Comparison of ENCODE assay signal across 8 cellular contexts in the genomic region with DNA sequence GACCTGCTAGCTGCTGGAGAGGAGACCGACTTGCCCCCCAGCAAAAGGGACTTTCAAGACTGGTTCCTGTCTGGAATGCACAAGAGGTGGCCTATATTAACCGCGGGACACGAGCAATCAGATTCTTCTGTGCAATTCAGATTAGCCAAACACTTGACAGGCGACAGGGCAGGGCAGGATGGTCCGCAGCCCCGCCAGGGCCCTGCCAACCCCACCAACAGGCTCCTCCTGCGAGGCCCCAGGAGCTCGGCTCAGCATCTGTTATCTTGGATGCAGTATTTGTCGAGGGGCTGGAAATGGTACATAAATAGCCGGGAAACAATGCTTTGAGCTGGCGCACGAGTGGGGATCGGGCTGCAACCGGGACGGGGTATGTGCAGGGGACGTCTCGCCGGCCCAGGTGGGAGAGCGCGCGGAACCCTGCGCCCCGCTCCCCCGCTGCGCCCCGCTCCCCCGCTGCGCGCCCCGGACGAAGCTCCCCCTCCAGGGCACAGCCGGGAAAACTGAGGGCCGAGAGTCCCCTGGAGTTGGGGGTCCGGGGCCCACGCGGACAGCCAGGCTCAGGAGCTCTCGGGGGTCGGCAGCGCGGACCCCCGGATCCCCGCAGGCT. TPM values are rescaled to one million over a fixed set of nuclear protein-coding genes. Genes with fewer than 3 reads are reported as not detected.
A peak's percentile ranks its signal among the peaks of the same experiment; 100 is the strongest.
DNase-seq lines count a peak whose midpoint lies in the region; ATAC-seq and TF ChIP-seq lines count a peak whose summit lies in the region.

No MANE protein-coding gene starts in this region.

- WGBS in IMR-90 (ENCODE audit: extremely low coverage in 2 of 2, insufficient read length in 1 of 2), 2 experiments: 8% methylated on average over 12 of the region's 43 CpGs; no CpG with 5 or more reads in 1 of the 2 experiments

- peaks cover 0 to 2% (median 0%) of the 10 kb centered on the region in 5 experiments for H3K9me3 Mint-ChIP-seq in brain

- BruUV-seq in IMR-90 (replicated peaks; lab: Mats Ljungman, UMichigan): no TSS peak

- H3K23ac ChIP-seq in IMR-90 (ENCODE audit: low read depth, low read length): 0 out of 2 replicates have a peak overlapping the region, but pooled peaks have one; percentile 20

- H3K4me1 ChIP-seq in IMR-90 (ENCODE audit: control insufficient read depth, insufficient read depth, low read length): peaks cover 2% of the 10 kb centered on the region; the same call in 1 of the 2 replicates
- H3K4me1 ChIP-seq in uterus: no peaks in the 10 kb centered on the region

- ATAC-seq in IMR-90 (ENCODE audit: low read depth) (peak; percentile 2; the same call in 1 of the 2 replicates), HG02642 (IDR thresholded peaks at IDR 0.05; ENCODE audit: poor library complexity, unreplicated experiment) (no peak)

- no peak overlapping the region for H4K5ac ChIP-seq in IMR-90 (ENCODE audit: low read depth, low read length)

- in situ Hi-C loops in IMR-90 (cut with MboI; ENCODE audit: low sequenced_read_pairs): no loop called here

- H3K9me3 ChIP-seq in IMR-90 (ENCODE audit: control insufficient read depth, insufficient read depth, low read length) (no peaks in the 10 kb centered on the region), uterus (no peaks in the 10 kb centered on the region)

- DNase-seq in AG04449 (ENCODE audit: low read depth, low spot score) (no peak), IMR-90 (no peak), lung microvascular endothelial cell (ENCODE audit: low read depth in 2 of 2) (peak; percentile 6 to 41), uterus (no peak), NCI-H524 treated with DMSO at 0.1 percent for 48 hours (lab: John Stamatoyannopoulos, UW) (no peak), NCI-H2029 treated with DMSO at 0.1 percent for 48 hours (lab: John Stamatoyannopoulos, UW) (no peak)

- intact Hi-C loops in IMR-90 (cut with micrococcal nuclease) (loop anchor here (1.0 to 2.0 kb wide), 2 partner anchors 52 to 85 kb away; no protein-coding TSS in a partner anchor), uterus (cut with DNase I; ENCODE audit: low total_unique reads) (loop anchor here (5.0 to 10.0 kb wide), 2 partner anchors 88 to 201 kb away; a partner anchor contains a TSS)

- H3K27ac ChIP-seq in IMR-90 (ENCODE audit: insufficient read depth, low read length): no peak overlapping the region
- H3K27ac ChIP-seq in uterus: peak overlapping the region; percentile 86 to 87

- no peak overlapping the region for H2BK15ac ChIP-seq in IMR-90 (ENCODE audit: low read depth, low read length)

- peaks cover 33% of the 10 kb centered on the region for H3K4me1 Mint-ChIP-seq in brain

- H3K36me3 ChIP-seq in IMR-90 (ENCODE audit: control insufficient read depth, insufficient read depth, low read length): no peaks in the 10 kb centered on the region
- no peaks in the 10 kb centered on the region for H3K36me3 ChIP-seq in uterus

- CTCF ChIA-PET in AG04449 (lab: Yijun Ruan, JAX) (interaction anchor here (0.7 to 4.4 kb wide), 15 partner anchors 9 to 252 kb away, joined by 3 to 34 read pairs (median 6); a partner anchor contains a TSS), IMR-90 (lab: Yijun Ruan, JAX) (interaction anchor here (0.6 kb wide), 1 partner anchor 357 kb away, joined by 7 read pairs; no protein-coding TSS in a partner anchor)

- no peaks in the 10 kb centered on the region for H3K79me1 ChIP-seq in IMR-90 (ENCODE audit: low read depth in 1 of 2, low read length in 2 of 2)

- peak overlapping the region; percentile 91 to 96 (median 95) for H3K4me3 Mint-ChIP-seq in brain

- H2BK5ac ChIP-seq in IMR-90 (ENCODE audit: low read depth, low read length, poor library complexity, severe bottlenecking): no peak overlapping the region

- H2AK9ac ChIP-seq in IMR-90 (replicated peaks; ENCODE audit: low read depth, low read length, poor library complexity): peak overlapping the region; percentile 89

- TF ChIP-seq POLR2A in IMR-90 (IDR thresholded peaks at IDR 0.05; ENCODE audit: low read depth, low read length): no peak
- no peak for TF ChIP-seq POLR2A in uterus (IDR thresholded peaks at IDR 0.05)

- H3K27me3 ChIP-seq in IMR-90 (ENCODE audit: control insufficient read depth, insufficient read depth, low read length) (peaks cover 2% of the 10 kb centered on the region), uterus (no peaks in the 10 kb centered on the region)

- H3K9ac ChIP-seq in IMR-90 (ENCODE audit: low read depth, low read length): no peak overlapping the region

- H3K9me1 ChIP-seq in IMR-90 (ENCODE audit: insufficient read depth, low read length): no peaks in the 10 kb centered on the region

- peak overlapping the region; percentile 91 for H2AFZ ChIP-seq in IMR-90 (replicated peaks; ENCODE audit: low read length, poor library complexity)

- H3K56ac ChIP-seq in IMR-90 (ENCODE audit: extremely low read depth, insufficient read depth, low read length): no peak overlapping the region

- H3K36me3 Mint-ChIP-seq in brain: peaks cover 4% of the 10 kb centered on the region

- no peak overlapping the region for H2BK120ac ChIP-seq in IMR-90 (ENCODE audit: low read depth, low read length)

- H4K8ac ChIP-seq in IMR-90 (ENCODE audit: low read depth in 2 of 2, low read length in 2 of 2): no peak overlapping the region

- no peaks in the 10 kb centered on the region for H4K20me1 ChIP-seq in IMR-90 (ENCODE audit: insufficient read depth, low read length)

- H3K4me2 ChIP-seq in IMR-90 (ENCODE audit: low read depth, low read length): peak overlapping the region; percentile 22

- dilution Hi-C loops in IMR-90 (cut with HindIII; ENCODE audit: low sequenced_read_pairs, unreplicated experiment): no loop called here

- TF ChIP-seq CTCF in AG04449 (IDR thresholded peaks at IDR 0.05; ENCODE audit: insufficient read depth, low read length, missing control alignments) (no peak), IMR-90 (conservative IDR thresholded peaks at IDR 0.05; ENCODE audit: low read depth, low read length) (no peak), brain (conservative IDR thresholded peaks at IDR 0.05) (no peak), uterus (IDR thresholded peaks at IDR 0.05) (no peak)

- peak overlapping the region; percentile 54 for H3K4me3 ChIP-seq in AG04449 (ENCODE audit: low read depth, low read length)
- peak overlapping the region; percentile 53 for H3K4me3 ChIP-seq in IMR-90 (ENCODE audit: insufficient read depth, low read depth, low read length)
- peak overlapping the region; percentile 36 to 54 for H3K4me3 ChIP-seq in uterus

- H3K4ac ChIP-seq in IMR-90 (ENCODE audit: low read depth, low read length): no peak overlapping the region

- peak overlapping the region; percentile 91 to 95 (median 92) for H3K27ac Mint-ChIP-seq in brain

- no peak overlapping the region for H3K14ac ChIP-seq in IMR-90 (replicated peaks; ENCODE audit: low read depth, low read length)

- POLR2A ChIA-PET in AG04449 (lab: Yijun Ruan, JAX) (no interaction called here), IMR-90 (lab: Charles Lee; ENCODE audit: unreplicated experiment) (no interaction called here)

- TF ChIP-seq RAD21 in IMR-90 (IDR thresholded peaks at IDR 0.05; ENCODE audit: low read length): no peak

- no peak overlapping the region for H4K91ac ChIP-seq in IMR-90 (ENCODE audit: insufficient read depth, low read depth, low read length)

- no peak overlapping the region for H3K18ac ChIP-seq in IMR-90 (ENCODE audit: low read depth, low read length)

- peaks cover 11% of the 10 kb centered on the region for H3K27me3 Mint-ChIP-seq in brain

- H2BK20ac ChIP-seq in IMR-90 (ENCODE audit: low read depth, low read length): no peak overlapping the region

- H2AK5ac ChIP-seq in IMR-90 (ENCODE audit: low read depth, low read length): no peak overlapping the region

TF ChIP-seq in IMR-90, 13 proteins besides CTCF, POLR2A, EP300 and RAD21:
- TF ChIP-seq, protein P1, sequence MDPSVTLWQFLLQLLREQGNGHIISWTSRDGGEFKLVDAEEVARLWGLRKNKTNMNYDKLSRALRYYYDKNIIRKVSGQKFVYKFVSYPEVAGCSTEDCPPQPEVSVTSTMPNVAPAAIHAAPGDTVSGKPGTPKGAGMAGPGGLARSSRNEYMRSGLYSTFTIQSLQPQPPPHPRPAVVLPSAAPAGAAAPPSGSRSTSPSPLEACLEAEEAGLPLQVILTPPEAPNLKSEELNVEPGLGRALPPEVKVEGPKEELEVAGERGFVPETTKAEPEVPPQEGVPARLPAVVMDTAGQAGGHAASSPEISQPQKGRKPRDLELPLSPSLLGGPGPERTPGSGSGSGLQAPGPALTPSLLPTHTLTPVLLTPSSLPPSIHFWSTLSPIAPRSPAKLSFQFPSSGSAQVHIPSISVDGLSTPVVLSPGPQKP (IDR thresholded peaks at IDR 0.05; ENCODE audit: borderline replicate concordance, low read depth, low read length): no peak
- TF ChIP-seq, protein P2, sequence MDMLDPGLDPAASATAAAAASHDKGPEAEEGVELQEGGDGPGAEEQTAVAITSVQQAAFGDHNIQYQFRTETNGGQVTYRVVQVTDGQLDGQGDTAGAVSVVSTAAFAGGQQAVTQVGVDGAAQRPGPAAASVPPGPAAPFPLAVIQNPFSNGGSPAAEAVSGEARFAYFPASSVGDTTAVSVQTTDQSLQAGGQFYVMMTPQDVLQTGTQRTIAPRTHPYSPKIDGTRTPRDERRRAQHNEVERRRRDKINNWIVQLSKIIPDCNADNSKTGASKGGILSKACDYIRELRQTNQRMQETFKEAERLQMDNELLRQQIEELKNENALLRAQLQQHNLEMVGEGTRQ (IDR thresholded peaks at IDR 0.05; ENCODE audit: low read depth, low read length): no peak
- TF ChIP-seq CEBPB (IDR thresholded peaks at IDR 0.05; ENCODE audit: low read depth, low read length) (no peak), CHD1 (IDR thresholded peaks at IDR 0.05; ENCODE audit: low read depth, low read length) (no peak), MAFK (IDR thresholded peaks at IDR 0.05; ENCODE audit: low read depth, low read length) (no peak)

RNA-seq across cellular contexts. Expression of a gene that starts 0.7 kb away (rescaled TPM):
- total RNA-seq in IMR-90 (2012; rRNA removed): 0.18 TPM in 1 of 2 replicates, not detected in the other
- polyA plus RNA-seq in IMR-90 (2012; rRNA removed): 0.36 and 0.48 TPM in 2 replicates
- 0.23 and 0.42 TPM in 2 replicates for polyA plus RNA-seq in IMR-90 (2012; cell fraction: cytosol; rRNA removed)
- 0.49 and 0.70 TPM in 2 replicates for polyA plus RNA-seq in IMR-90 (2012; cell fraction: nucleus; rRNA removed; ENCODE audit: low replicate concordance)
- 15.3 TPM for polyA plus RNA-seq in brain (ENCODE audit: insufficient read depth, low read depth, low replicate concordance)
- 2.0 and 3.2 TPM in 2 replicates for total RNA-seq in lung microvascular endothelial cell
- 10 to 100 TPM in 1 of 4 donors, 1 to 10 TPM in 3; 1.0 to 10.1 (median 6.6) TPM for total RNA-seq in uterus

RNA-seq across cellular contexts. Expression of a gene that starts 21.0 kb away (rescaled TPM):
- total RNA-seq in IMR-90 (2012; rRNA removed) (under 0.01 TPM in 2 replicates), lung microvascular endothelial cell (under 0.01 TPM in 2 replicates), uterus (1 to 10 TPM in 1 of 4 donors, under 1 TPM in 2, not detected in 1; 0.24 to 1.6 (median 0.29) TPM)
- polyA plus RNA-seq in IMR-90 (2012; rRNA removed) (not detected in 2 replicates), brain (ENCODE audit: insufficient read depth, low read depth, low replicate concordance) (not detected)
- polyA plus RNA-seq in IMR-90 (2012; cell fraction: cytosol; rRNA removed): not detected in 2 replicates
- polyA plus RNA-seq in IMR-90 (2012; cell fraction: nucleus; rRNA removed; ENCODE audit: low replicate concordance): not detected in 2 replicates

Comparison
In these comparisons a context has a peak if more than half of its experiments do, and no peak if none do; other contexts are left out.
1. DNase-seq: peak in lung microvascular endothelial cell (2 of 2); none in AG04449 (single experiment), IMR-90 (single experiment), uterus (0 of 2), NCI-H524 treated with DMSO at 0.1 percent for 48 hours (single experiment) and NCI-H2029 treated with DMSO at 0.1 percent for 48 hours (single experiment).
2. Peak in every context shown above with its lines, with median percentiles within 50 percentile points of each other: H3K4me3 ChIP-seq.